11 cellular contexts compared by ENCODE assay signal in the genomic region with DNA sequence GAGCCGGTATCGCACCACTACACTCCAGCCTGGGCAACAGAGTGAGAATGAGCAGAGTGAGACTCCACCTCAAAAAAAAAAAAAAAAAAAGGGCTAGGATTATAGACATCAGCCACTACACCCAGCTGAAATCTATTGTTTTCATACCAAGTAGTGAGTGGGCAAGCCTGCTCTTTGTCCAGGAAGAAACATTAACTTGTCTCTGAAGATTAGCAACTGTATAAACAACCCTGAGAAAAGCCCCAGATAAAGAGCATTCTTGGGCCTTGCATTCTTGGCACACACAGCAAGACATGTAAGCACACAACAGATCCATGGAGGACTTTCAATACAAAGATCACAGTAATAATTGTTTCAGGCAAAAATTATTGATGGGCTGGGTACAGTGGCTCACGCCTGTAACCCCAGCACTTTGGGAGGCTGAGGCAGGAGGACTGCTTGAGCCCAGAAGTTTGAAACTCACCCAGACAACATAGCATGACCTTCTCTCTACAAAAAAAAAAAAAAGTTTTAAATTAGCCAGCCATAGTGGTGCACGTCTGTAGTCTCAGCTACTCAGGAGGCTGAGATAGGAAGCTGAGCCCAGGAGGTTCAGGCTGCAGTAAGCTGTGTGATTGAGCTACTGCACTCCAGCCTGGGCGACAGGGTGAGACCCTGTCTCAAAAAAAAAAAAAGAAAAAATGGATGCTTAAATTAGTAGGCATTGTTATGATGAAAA. TPM values are rescaled to one million over a fixed set of nuclear protein-coding genes. Genes with fewer than 3 reads are reported as not detected.
DNase-seq lines count a peak whose midpoint lies in the region; ATAC-seq and TF ChIP-seq lines count a peak whose summit lies in the region.
"Had no signal": no experiment of that assay in that cellular context is flagged by ENCODE, and none has a peak within 500 bp of the region (broad histone marks: within the 10 kb centered on the region; RNA-seq: fewer than 3 reads in every experiment).

No MANE protein-coding gene starts in this region.

- H3K4me3 ChIP-seq in endodermal cell (ENCODE audit: low read length): no peak overlapping the region
- H3K4me3 ChIP-seq in mucosa of rectum (ENCODE audit: low read length in 2 of 2): no peak overlapping the region
- H3K4me3 ChIP-seq: BLaER1 treated with 17β-estradiol and CSF1 and Interleukin-3, amounts not matched to agents 10 nM and 100 nM had no signal

- H3K27me3 Mint-ChIP-seq in endodermal cell (ENCODE audit: insufficient read depth): no peaks in the 10 kb centered on the region

- H3K4me1 ChIP-seq in endodermal cell (ENCODE audit: control insufficient read depth, insufficient read depth, low read length) (no peaks in the 10 kb centered on the region), mucosa of rectum (ENCODE audit: control insufficient read depth in 2 of 2, insufficient read depth in 2 of 2, low read length in 2 of 2) (peaks cover 6% of the 10 kb centered on the region in 2 donors)

- peak overlapping the region; percentile 45 for H3K9ac ChIP-seq in endodermal cell (ENCODE audit: extremely low read depth, low read length, poor library complexity, severe bottlenecking)
- no peak overlapping the region for H3K9ac ChIP-seq in mucosa of rectum (ENCODE audit: low read depth in 1 of 2, low read length in 2 of 2)
- H3K9ac ChIP-seq: BLaER1 treated with 17β-estradiol and CSF1 and Interleukin-3, amounts not matched to agents 10 nM and 100 nM had no signal

- peak overlapping the region; percentile 97 for H3K27ac Mint-ChIP-seq in endodermal cell

- H3K27ac ChIP-seq in endodermal cell (ENCODE audit: low read depth, low read length) (peak overlapping the region; percentile 6), mucosa of rectum (ENCODE audit: low read depth in 2 of 2, low read length in 2 of 2) (peak overlapping the region; percentile 23 to 26)
- H3K27ac ChIP-seq: BLaER1 treated with 17β-estradiol and CSF1 and Interleukin-3, amounts not matched to agents 10 nM and 100 nM had no signal

- peaks cover 15% of the 10 kb centered on the region for H3K36me3 Mint-ChIP-seq in endodermal cell (ENCODE audit: low read depth)

- peaks cover 3% of the 10 kb centered on the region for H3K36me3 ChIP-seq in endodermal cell (ENCODE audit: control insufficient read depth, insufficient read depth, low read length)
- H3K36me3 ChIP-seq in mucosa of rectum (ENCODE audit: control insufficient read depth in 2 of 2, insufficient read depth in 2 of 2, low read length in 2 of 2): no peaks in the 10 kb centered on the region

- H3K27me3 ChIP-seq in endodermal cell (ENCODE audit: control insufficient read depth, insufficient read depth, low read length, poor library complexity, severe bottlenecking) (no peaks in the 10 kb centered on the region), mucosa of rectum (ENCODE audit: control insufficient read depth in 2 of 2, insufficient read depth in 2 of 2, low read length in 2 of 2) (no peaks in the 10 kb centered on the region)
- H3K27me3 ChIP-seq: BLaER1 treated with 17β-estradiol and CSF1 and Interleukin-3, amounts not matched to agents 10 nM and 100 nM had no signal

- H3K9me3 Mint-ChIP-seq in endodermal cell: no peaks in the 10 kb centered on the region

- H3K4me3 Mint-ChIP-seq in endodermal cell: peak overlapping the region; percentile 21

- peaks cover 10% of the 10 kb centered on the region for H3K4me1 Mint-ChIP-seq in endodermal cell

- WGBS in endodermal cell (ENCODE audit: insufficient coverage in 1 of 2, insufficient read length in 1 of 2), 2 experiments: 87% methylated on average over 5 of the region's 5 CpGs; no CpG with 5 or more reads in 1 of the 2 experiments

- ATAC-seq in HG03565 (IDR thresholded peaks at IDR 0.05; ENCODE audit: unreplicated experiment) (no peak), GM21786 (IDR thresholded peaks at IDR 0.05; ENCODE audit: unreplicated experiment) (no peak)

- DNase-seq in A172 (ENCODE audit: low spot score) (peak; percentile 50), LHCN-M2 (ENCODE audit: low read depth) (peak; percentile 95), endodermal cell (no peak), SW 1271 (lab: John Stamatoyannopoulos, UW) (no peak)
- no peak for DNase-seq in activated naive CD4-positive, alpha-beta T cell (lab: John Stamatoyannopoulos, UW)
- DNase-seq: activated naive CD4-positive, alpha-beta T cell treated with anti-CD3 and anti-CD28 coated beads, Interleukin-2, amount 50 U/mL, for 16 hours; NCI-H1417 treated with DMSO at 0.1 percent for 48 hours had no signal

- H3K9me3 ChIP-seq in endodermal cell (ENCODE audit: control insufficient read depth, low read length) (no peaks in the 10 kb centered on the region), mucosa of rectum (ENCODE audit: control insufficient read depth in 2 of 2, low read length in 2 of 2) (no peaks in the 10 kb centered on the region)
- H3K9me3 ChIP-seq: BLaER1 treated with 17β-estradiol and CSF1 and Interleukin-3, amounts not matched to agents 10 nM and 100 nM had no signal

- TF ChIP-seq CTCF in endodermal cell (conservative IDR thresholded peaks at IDR 0.05): no peak

RNA-seq across cellular contexts. Expression of a gene that starts 4.4 kb away (rescaled TPM):
- total RNA-seq in A172 (2014; rRNA removed; shearing (Covaris generic)): 98.8 and 102 TPM in 2 replicates
- 81.0 and 103 TPM in 2 replicates for total RNA-seq in LHCN-M2 (2014; rRNA removed)
- 24.8 TPM for polyA plus RNA-seq in LHCN-M2 (2012)
- total RNA-seq in endodermal cell: 10 to 100 TPM; 29.9 to 34.6 TPM
- polyA plus RNA-seq in endodermal cell (2013, experiment 1 of 2): 40.4 TPM
- polyA plus RNA-seq in endodermal cell (2013, experiment 2 of 2): 30.2 TPM

RNA-seq across cellular contexts. Expression of a gene that starts 4.7 kb away (rescaled TPM):
- total RNA-seq in A172 (2014; rRNA removed; shearing (Covaris generic)): 538 and 632 TPM in 2 replicates
- total RNA-seq in LHCN-M2 (2014; rRNA removed): 318 and 320 TPM in 2 replicates
- polyA plus RNA-seq in LHCN-M2 (2012): 153 TPM
- 100 to 1,000 TPM; 225 to 230 TPM for total RNA-seq in endodermal cell
- polyA plus RNA-seq in endodermal cell (2013, experiment 1 of 2): 251 TPM
- 217 TPM for polyA plus RNA-seq in endodermal cell (2013, experiment 2 of 2)

RNA-seq across cellular contexts. Expression of a gene that starts 17.2 kb away (rescaled TPM):
- total RNA-seq in A172 (2014; rRNA removed; shearing (Covaris generic)): 112 and 128 TPM in 2 replicates
- total RNA-seq in LHCN-M2 (2014; rRNA removed) (252 and 253 TPM in 2 replicates), endodermal cell (100 to 1,000 TPM; 122 to 133 TPM)
- 201 TPM for polyA plus RNA-seq in LHCN-M2 (2012)
- polyA plus RNA-seq in endodermal cell (2013, experiment 1 of 2): 83.7 TPM
- 73.2 TPM for polyA plus RNA-seq in endodermal cell (2013, experiment 2 of 2)

RNA-seq across cellular contexts. Expression of a gene that starts 45.9 kb away (rescaled TPM):
- 0.28 TPM in 1 of 2 replicates, not detected in the other for total RNA-seq in A172 (2014; rRNA removed; shearing (Covaris generic))
- total RNA-seq in LHCN-M2 (2014; rRNA removed) (0.38 and 0.46 TPM in 2 replicates), endodermal cell (under 1 TPM; 0.46 TPM)
- polyA plus RNA-seq in LHCN-M2 (2012): 0.86 TPM
- polyA plus RNA-seq in endodermal cell (2013, experiment 1 of 2): 0.36 TPM
- 1.5 TPM for polyA plus RNA-seq in endodermal cell (2013, experiment 2 of 2)

RNA-seq across cellular contexts. Expression of a gene that starts 59.4 kb away (rescaled TPM):
- total RNA-seq in A172 (2014; rRNA removed; shearing (Covaris generic)): 849 and 881 TPM in 2 replicates
- total RNA-seq in LHCN-M2 (2014; rRNA removed): 641 and 683 TPM in 2 replicates
- 700 TPM for polyA plus RNA-seq in LHCN-M2 (2012)
- total RNA-seq in endodermal cell: 10 to 100 TPM; 44.7 to 88.8 TPM
- polyA plus RNA-seq in endodermal cell (2013, experiment 1 of 2): 247 TPM
- 233 TPM for polyA plus RNA-seq in endodermal cell (2013, experiment 2 of 2)

Comparison
In these comparisons a context has a peak if more than half of its experiments do, and no peak if none do; other contexts are left out.
1. DNase-seq: peak in A172 (single experiment) and LHCN-M2 (single experiment); none in endodermal cell (single experiment), activated naive CD4-positive, alpha-beta T cell (0 of 4) and SW 1271 (0 of 2).